ENCODE assay signal across 8 cellular contexts in the genomic region with DNA sequence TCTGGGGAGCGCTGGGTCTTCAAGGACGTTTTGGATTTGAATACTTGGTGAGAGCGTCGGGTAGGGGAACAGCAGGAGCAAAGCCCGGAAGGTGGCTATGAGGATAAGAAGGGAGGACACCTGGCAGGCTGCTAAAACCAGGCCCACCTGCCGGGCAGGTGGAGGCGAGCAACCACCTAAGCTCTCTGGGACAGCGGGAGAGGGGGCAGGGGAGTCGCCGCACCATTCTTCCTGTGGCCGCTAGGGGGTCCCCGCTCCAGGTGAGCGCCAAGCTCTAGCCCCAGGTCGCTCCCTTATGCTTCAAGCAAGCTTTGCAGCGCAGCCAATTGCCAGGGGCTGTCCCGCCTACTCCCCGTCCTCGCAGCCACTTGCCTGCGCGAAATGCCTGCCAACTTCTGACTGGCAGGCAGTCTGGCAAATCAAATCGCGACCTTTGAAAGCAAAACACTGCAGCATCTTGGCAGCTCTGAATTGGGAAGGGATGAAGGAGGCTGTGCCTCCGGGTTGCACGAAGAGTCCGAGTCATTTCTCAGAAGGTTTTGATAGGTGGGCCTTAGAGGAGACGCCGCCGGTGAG. TPM values are rescaled to one million over a fixed set of nuclear protein-coding genes. Genes with fewer than 3 reads are reported as not detected.
A peak's percentile ranks its signal among the peaks of the same experiment; 100 is the strongest.
DNase-seq lines count a peak whose midpoint lies in the region; TF ChIP-seq lines count a peak whose summit lies in the region.

A gene (plus strand): TSS at position 469 of the 576 bp plus-strand sequence. CDS start 3,746 bp downstream, outside the sequence.

- H3K36me3 ChIP-seq in neural cell (ENCODE audit: insufficient read depth, low read length), result no peaks in the 10 kb centered on the region
- H3K36me3 ChIP-seq in stomach, result peaks cover 4 to 13% (median 12%) of the 10 kb centered on the region in 4 donors

- no peak within 1 kb of the TSS for H2AK5ac ChIP-seq in H9 (ENCODE audit: insufficient read length, low read length)

- no peaks in the 10 kb centered on the region for H3K9me3 ChIP-seq in H9 (ENCODE audit: control insufficient read depth, low read depth, low read length)
- no peaks in the 10 kb centered on the region for H3K9me3 ChIP-seq in neural cell (ENCODE audit: low read length)
- H3K9me3 ChIP-seq in stomach, result no peaks in the 10 kb centered on the region

- intact Hi-C loops in stomach (cut with DNase I; ENCODE audit: low total_unique reads), result no loop called here

- H3K56ac ChIP-seq in H9 (ENCODE audit: insufficient read length, low read depth, low read length), result no peak within 1 kb of the TSS

- TF ChIP-seq POLR2A in stomach (IDR thresholded peaks at IDR 0.05), result no peak

- H4K5ac ChIP-seq in H9 (ENCODE audit: insufficient read length, low read depth, low read length), result no peak within 1 kb of the TSS

- H3K27me3 ChIP-seq in H9 (ENCODE audit: insufficient read depth, low read length) (no peaks in the 10 kb centered on the region), neural cell (ENCODE audit: insufficient read depth, low read depth, low read length) (peaks cover 7% of the 10 kb centered on the region), stomach (no peaks in the 10 kb centered on the region)

- no peak for TF ChIP-seq EP300 in neural cell (conservative IDR thresholded peaks at IDR 0.05; ENCODE audit: poor library complexity, severe bottlenecking)
- TF ChIP-seq EP300 in stomach (IDR thresholded peaks at IDR 0.05), result no peak

- DNase-seq in G401 (ENCODE audit: low spot score) (peak; percentile 99), H9 (peak; percentile 100), M059J (ENCODE audit: low read depth) (peak; percentile 99), SHP77 treated with DMSO at 0.1 percent for 48 hours (lab: John Stamatoyannopoulos, UW) (peak; percentile 91), fibroblast of the conjunctiva (ENCODE audit: low read depth) (peak; percentile 98), stomach (peak; percentile 99)
- peak; percentile 99 for DNase-seq in activated effector memory CD4-positive, alpha-beta T cell treated with anti-CD3 and anti-CD28 coated beads, Interleukin-2, amount 50 U/mL, for 16 hours

- no peaks in the 10 kb centered on the region; the same call in 1 of the 2 replicates for H3K4me1 ChIP-seq in H9 (ENCODE audit: insufficient read depth, low read length)
- H3K4me1 ChIP-seq in stomach, result peaks cover 31 to 67% (median 47%) of the 10 kb centered on the region in 4 donors

- TF ChIP-seq CTCF in H9 (conservative IDR thresholded peaks at IDR 0.05), result peak; percentile 95
- peak; percentile 99 for TF ChIP-seq CTCF in neural cell (IDR thresholded peaks at IDR 0.05; ENCODE audit: poor library complexity, severe bottlenecking)
- TF ChIP-seq CTCF in stomach (IDR thresholded peaks at IDR 0.05), result peak in 5 of 7 experiments; percentile 82 to 97 (median 93)

- no peak within 1 kb of the TSS for H4K91ac ChIP-seq in H9 (ENCODE audit: insufficient read length, low read depth, low read length)

- no peak within 1 kb of the TSS for H3T11ph ChIP-seq in H9 (ENCODE audit: low read length)

- no peak within 1 kb of the TSS for H3K18ac ChIP-seq in H9 (ENCODE audit: insufficient read length, low read depth, low read length)

- no peaks in the 10 kb centered on the region for H3F3A ChIP-seq in neural cell (ENCODE audit: insufficient read depth, low read length, poor library complexity, severe bottlenecking)

- H2BK15ac ChIP-seq in H9 (ENCODE audit: low read depth, low read length), result no peak within 1 kb of the TSS

- no CpG with 5 or more reads among the region's 28 CpGs for WGBS in H9 (ENCODE audit: extremely low coverage, insufficient read length, low lambda C conversion rate)
- 1 to 4% (median 2%) methylated on average over 16 to 28 of the region's 28 CpGs for WGBS in stomach, 5 donors

- peaks cover 12% of the 10 kb centered on the region for H3K23me2 ChIP-seq in H9 (ENCODE audit: insufficient read length, low read depth, low read length, poor library complexity, severe bottlenecking)

- H4K8ac ChIP-seq in H9 (replicated peaks; ENCODE audit: insufficient read length, low read depth, low read length), result no peak within 1 kb of the TSS

- H3K4me2 ChIP-seq in H9 (ENCODE audit: insufficient read depth, insufficient read length, low read length), result peak within 1 kb of the TSS; percentile 76
- peak within 1 kb of the TSS; percentile 86 for H3K4me2 ChIP-seq in neural cell (ENCODE audit: low read length)

- no peak within 1 kb of the TSS for H2BK20ac ChIP-seq in H9 (ENCODE audit: low read depth, low read length, poor library complexity, severe bottlenecking)

- H4K20me1 ChIP-seq in H9 (ENCODE audit: control insufficient read depth, insufficient read depth, insufficient read length) (no peaks in the 10 kb centered on the region), neural cell (ENCODE audit: insufficient read depth) (no peaks in the 10 kb centered on the region)

- no peak within 1 kb of the TSS for H3K9ac ChIP-seq in H9 (ENCODE audit: extremely low read depth, insufficient read length, low read length)
- peak within 1 kb of the TSS; percentile 55 for H3K9ac ChIP-seq in neural cell (ENCODE audit: low read length)

- H3K79me1 ChIP-seq in H9 (ENCODE audit: insufficient read depth, low read depth, low read length, poor library complexity, severe bottlenecking), result no peaks in the 10 kb centered on the region

- peak within 1 kb of the TSS; percentile 37 for H2AFZ ChIP-seq in H9 (ENCODE audit: low read length)
- peak within 1 kb of the TSS; percentile 71 for H2AFZ ChIP-seq in neural cell (ENCODE audit: low read depth, low read length)

- H3K4me3 ChIP-seq in neural cell (ENCODE audit: low read length), result peak within 1 kb of the TSS; percentile 76
- H3K4me3 ChIP-seq in stomach, result peak within 1 kb of the TSS; percentile 63 to 78 (median 70)

- peak within 1 kb of the TSS; percentile 91 to 93 for H3K4me3 Mint-ChIP-seq in H9

- H3K9me3 Mint-ChIP-seq in H9, result no peaks in the 10 kb centered on the region; a peak in 1 of 5 replicates

- H3K27ac Mint-ChIP-seq in H9, result peak within 1 kb of the TSS; percentile 72 to 93 (median 80); a peak in 6 of 7 replicates

- in situ Hi-C loops in G401 (cut with HindIII; ENCODE audit: low sequenced_read_pairs), result no loop called here

- H3K23ac ChIP-seq in H9 (ENCODE audit: insufficient read length, low read depth, low read length), result no peak within 1 kb of the TSS

- no peak within 1 kb of the TSS for H2BK5ac ChIP-seq in H9 (ENCODE audit: insufficient read length, low read length)

- H2BK120ac ChIP-seq in H9 (ENCODE audit: low read depth, low read length, poor library complexity, severe bottlenecking), result no peak within 1 kb of the TSS

- no peak within 1 kb of the TSS for H2BK12ac ChIP-seq in H9 (ENCODE audit: insufficient read length, low read depth, low read length)

- H3K4me1 Mint-ChIP-seq in H9, result peaks cover 22 to 33% of the 10 kb centered on the region in 2 experiments

- H3K36me3 Mint-ChIP-seq in H9 (ENCODE audit: insufficient read depth in 1 of 3, low read depth in 3 of 3), result peaks cover 0 to 4% (median 3%) of the 10 kb centered on the region in 3 experiments; a peak in 4 of 7 replicates

- H3K14ac ChIP-seq in H9 (ENCODE audit: insufficient read depth, low read length), result no peak within 1 kb of the TSS

- H3K27ac ChIP-seq in H9 (ENCODE audit: insufficient read length, low read depth, low read length) (no peak within 1 kb of the TSS), neural cell (ENCODE audit: low read length) (peak within 1 kb of the TSS; percentile 38), stomach (peak within 1 kb of the TSS; percentile 71 to 83 (median 75))

- H3K79me2 ChIP-seq in H9 (ENCODE audit: insufficient read depth, low read length), result no peaks in the 10 kb centered on the region
- no peaks in the 10 kb centered on the region for H3K79me2 ChIP-seq in neural cell (replicated peaks; ENCODE audit: insufficient read depth, low read length)

- no peaks in the 10 kb centered on the region for H3K9me2 ChIP-seq in neural cell (ENCODE audit: insufficient read depth, low read length)

- H3K4ac ChIP-seq in H9 (ENCODE audit: low read depth, low read length), result no peak within 1 kb of the TSS

- H3K27me3 Mint-ChIP-seq in H9 (ENCODE audit: low read depth), result peaks cover 3% of the 10 kb centered on the region

- peak; percentile 77 for TF ChIP-seq RAD21 in neural cell (conservative IDR thresholded peaks at IDR 0.05)

TF ChIP-seq in neural cell, 6 proteins besides CTCF, POLR2A, EP300 and RAD21:
- no peak for TF ChIP-seq MXI1 (conservative IDR thresholded peaks at IDR 0.05; ENCODE audit: poor library complexity, severe bottlenecking)
- TF ChIP-seq SMC3 (conservative IDR thresholded peaks at IDR 0.05; ENCODE audit: poor library complexity), result peak; percentile 83

RNA-seq across cellular contexts. Expression of the gene that starts here (rescaled TPM):
- 9.0 and 12.3 TPM in 2 replicates for total RNA-seq in G401 (2014; rRNA removed; shearing (Covaris generic))
- total RNA-seq in H9 (2021) (7.7 and 7.9 TPM in 2 replicates), stomach (100 to 1,000 TPM in 1 of 5 donors, 10 to 100 TPM in 3, 1 to 10 TPM in 1; 3.5 to 122 (median 33.0) TPM)
- 39.6 and 45.0 TPM in 2 replicates for total RNA-seq in M059J (2014; rRNA removed; shearing (Covaris generic))
- polyA plus RNA-seq in neural cell (9.6 and 11.6 TPM in 2 replicates), stomach (1 to 10 TPM; 3.2 to 7.5 (median 7.1) TPM)
- 27.0 and 29.5 TPM in 2 replicates for polyA minus RNA-seq in neural cell
